ENCODE assay signal across 1 cellular context in the genomic region with DNA sequence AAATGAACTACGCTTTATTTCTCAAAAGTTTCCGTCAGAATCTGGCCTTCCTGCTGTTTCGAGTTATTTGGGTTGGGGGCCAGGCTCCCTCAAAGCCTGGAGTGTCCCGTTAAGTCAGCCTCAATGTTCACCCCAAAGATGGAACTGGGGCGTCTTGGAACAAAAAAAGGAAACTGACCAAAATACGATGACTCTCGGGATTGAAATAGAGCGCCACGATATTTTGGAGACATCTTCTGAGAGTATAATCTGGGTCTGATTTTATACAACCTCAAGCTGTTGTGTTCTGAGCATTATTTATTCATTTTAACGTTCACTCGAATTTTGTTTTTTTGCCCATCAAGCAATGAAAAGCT.
TF ChIP-seq lines count a peak whose summit lies in the region.

No MANE protein-coding gene starts in this region.

TF ChIP-seq in HCT116, 20 proteins besides CTCF, POLR2A, EP300 and RAD21 (continued from another document):
- TF ChIP-seq EZH2phosphoT487 (IDR thresholded peaks at IDR 0.05; ENCODE audit: borderline replicate concordance) (no peak), CBX3 (IDR thresholded peaks at IDR 0.05; ENCODE audit: low read depth) (no peak), JUND (IDR thresholded peaks at IDR 0.05) (no peak), POLR2AphosphoS5 (IDR thresholded peaks at IDR 0.05; ENCODE audit: low read depth, low read length) (no peak), SRF (IDR thresholded peaks at IDR 0.05; ENCODE audit: low read depth) (no peak), FOSL1 (IDR thresholded peaks at IDR 0.05; ENCODE audit: low read depth) (no peak), CEBPB (IDR thresholded peaks at IDR 0.05; ENCODE audit: low read depth) (no peak), EGR1 (IDR thresholded peaks at IDR 0.05; ENCODE audit: low read depth) (no peak), TCF7L2 (IDR thresholded peaks at IDR 0.05; ENCODE audit: borderline replicate concordance, extremely low read depth, insufficient read depth, insufficient read length) (no peak)
- TF ChIP-seq, protein P1, sequence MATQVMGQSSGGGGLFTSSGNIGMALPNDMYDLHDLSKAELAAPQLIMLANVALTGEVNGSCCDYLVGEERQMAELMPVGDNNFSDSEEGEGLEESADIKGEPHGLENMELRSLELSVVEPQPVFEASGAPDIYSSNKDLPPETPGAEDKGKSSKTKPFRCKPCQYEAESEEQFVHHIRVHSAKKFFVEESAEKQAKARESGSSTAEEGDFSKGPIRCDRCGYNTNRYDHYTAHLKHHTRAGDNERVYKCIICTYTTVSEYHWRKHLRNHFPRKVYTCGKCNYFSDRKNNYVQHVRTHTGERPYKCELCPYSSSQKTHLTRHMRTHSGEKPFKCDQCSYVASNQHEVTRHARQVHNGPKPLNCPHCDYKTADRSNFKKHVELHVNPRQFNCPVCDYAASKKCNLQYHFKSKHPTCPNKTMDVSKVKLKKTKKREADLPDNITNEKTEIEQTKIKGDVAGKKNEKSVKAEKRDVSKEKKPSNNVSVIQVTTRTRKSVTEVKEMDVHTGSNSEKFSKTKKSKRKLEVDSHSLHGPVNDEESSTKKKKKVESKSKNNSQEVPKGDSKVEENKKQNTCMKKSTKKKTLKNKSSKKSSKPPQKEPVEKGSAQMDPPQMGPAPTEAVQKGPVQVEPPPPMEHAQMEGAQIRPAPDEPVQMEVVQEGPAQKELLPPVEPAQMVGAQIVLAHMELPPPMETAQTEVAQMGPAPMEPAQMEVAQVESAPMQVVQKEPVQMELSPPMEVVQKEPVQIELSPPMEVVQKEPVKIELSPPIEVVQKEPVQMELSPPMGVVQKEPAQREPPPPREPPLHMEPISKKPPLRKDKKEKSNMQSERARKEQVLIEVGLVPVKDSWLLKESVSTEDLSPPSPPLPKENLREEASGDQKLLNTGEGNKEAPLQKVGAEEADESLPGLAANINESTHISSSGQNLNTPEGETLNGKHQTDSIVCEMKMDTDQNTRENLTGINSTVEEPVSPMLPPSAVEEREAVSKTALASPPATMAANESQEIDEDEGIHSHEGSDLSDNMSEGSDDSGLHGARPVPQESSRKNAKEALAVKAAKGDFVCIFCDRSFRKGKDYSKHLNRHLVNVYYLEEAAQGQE (IDR thresholded peaks at IDR 0.05; ENCODE audit: low read depth), result no peak
